34 cellular contexts compared by ENCODE assay signal in the genomic region with DNA sequence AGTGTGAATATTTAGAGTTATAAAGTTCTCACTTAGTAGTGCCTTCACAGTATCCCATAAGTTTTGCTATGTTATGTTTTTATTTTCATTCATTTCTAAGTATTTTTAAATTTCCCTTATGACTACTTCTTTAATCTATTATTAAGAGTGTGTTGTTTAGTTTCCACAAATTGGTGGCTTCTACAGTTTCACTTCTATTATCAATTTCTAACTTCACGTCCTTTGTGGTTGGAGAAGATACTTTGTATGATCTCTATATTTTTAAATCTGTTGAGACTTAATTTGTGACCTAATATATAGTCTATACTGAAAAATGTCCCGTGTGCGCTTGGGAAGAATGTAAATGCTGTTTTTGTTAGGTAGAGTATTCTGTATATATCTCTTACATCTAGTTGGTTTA. TPM values are rescaled to one million over a fixed set of nuclear protein-coding genes. Genes with fewer than 3 reads are reported as not detected.
"Had no signal": no experiment of that assay in that cellular context is flagged by ENCODE, and none has a peak within 500 bp of the region (broad histone marks: within the 10 kb centered on the region; RNA-seq: fewer than 3 reads in every experiment).

No MANE protein-coding gene starts in this region.

- ATAC-seq: heart right ventricle; left cardiac atrium; left lung; natural killer cell; psoas muscle; right cardiac atrium; stimulated activated effector memory CD8-positive, alpha-beta T cell treated with anti-CD3 and anti-CD28 coated beads, Interleukin-12 subunit alpha, Interleukin-12 subunit beta, amount 100 ng/mL, for 72 hours; stimulated activated naive CD8-positive, alpha-beta T cell treated with anti-CD3 and anti-CD28 coated beads, Interleukin-15, Interleukin-2, amounts not matched to agents 100 U/mL and 50 U/mL, for 24 hours had no signal

- H3K4me3 ChIP-seq: esophagus squamous epithelium, heart right ventricle, left lung, ovary, psoas muscle, sigmoid colon, testis, tibial artery had no signal

- H3K36me3 ChIP-seq: esophagus squamous epithelium, heart right ventricle, left lung, ovary, sigmoid colon, tibial artery had no signal

- H3K27ac Mint-ChIP-seq: natural killer cell; stimulated activated effector memory CD8-positive, alpha-beta T cell treated with anti-CD3 and anti-CD28 coated beads, Interleukin-12 subunit alpha, Interleukin-12 subunit beta, amount 100 ng/mL, for 72 hours; type B pancreatic cell had no signal

- H3K4me1 Mint-ChIP-seq: natural killer cell; stimulated activated effector memory CD8-positive, alpha-beta T cell treated with anti-CD3 and anti-CD28 coated beads, Interleukin-12 subunit alpha, Interleukin-12 subunit beta, amount 100 ng/mL, for 72 hours had no signal

- H3K9me3 ChIP-seq: left lung, ovary, sigmoid colon, testis had no signal

- DNase-seq: dermis blood vessel endothelial cell; effector memory CD4-positive, alpha-beta T cell; erythroblast; esophagus squamous epithelium; foreskin melanocyte; glutamatergic neuron; heart right ventricle; hippocampal formation; left cardiac atrium; left lung; mesendoderm; midbrain; natural killer cell; occipital lobe; ovary; posterior cingulate gyrus; psoas muscle; right cardiac atrium; sigmoid colon; stimulated activated CD4-positive, alpha-beta T cell treated with anti-CD3 and anti-CD28 coated beads, Interleukin-2, amount 100 ng/mL, for 24 hours; stimulated activated CD4-positive, alpha-beta T cell treated with anti-CD3 and anti-CD28 coated beads, Interleukin-4, amount 100 ng/mL, for 24 hours; stimulated activated naive CD8-positive, alpha-beta T cell treated with anti-CD3 and anti-CD28 coated beads, Interleukin-15, Interleukin-2, amounts not matched to agents 100 U/mL and 50 U/mL, for 24 hours; substantia nigra; testis; tibial artery had no signal

- H3K36me3 Mint-ChIP-seq: stimulated activated effector memory CD8-positive, alpha-beta T cell treated with anti-CD3 and anti-CD28 coated beads, Interleukin-12 subunit alpha, Interleukin-12 subunit beta, amount 100 ng/mL, for 72 hours; type B pancreatic cell had no signal

- H3K27ac ChIP-seq: esophagus squamous epithelium, heart right ventricle, left lung, ovary, psoas muscle, sigmoid colon, testis, tibial artery had no signal

- H3K27me3 ChIP-seq: heart right ventricle, left lung, ovary, sigmoid colon, testis, tibial artery had no signal

- H3K4me3 Mint-ChIP-seq: natural killer cell; stimulated activated effector memory CD8-positive, alpha-beta T cell treated with anti-CD3 and anti-CD28 coated beads, Interleukin-12 subunit alpha, Interleukin-12 subunit beta, amount 100 ng/mL, for 72 hours; type B pancreatic cell had no signal

- H3K27me3 Mint-ChIP-seq: type B pancreatic cell had no signal

- H3K4me1 ChIP-seq: esophagus squamous epithelium, heart right ventricle, left lung, psoas muscle, sigmoid colon, testis, tibial artery had no signal

RNA-seq across cellular contexts. Expression of a gene that starts 11.7 kb away (rescaled TPM):
- total RNA-seq: dermis blood vessel endothelial cell, esophagus squamous epithelium, heart right ventricle, kidney epithelial cell, left cardiac atrium, lower leg skin, lung microvascular endothelial cell, natural killer cell, occipital lobe, ovary, psoas muscle, renal cortical epithelial cell, right cardiac atrium, sigmoid colon, skeletal muscle tissue, urinary bladder had no signal
- polyA plus RNA-seq: neural cell, sigmoid colon, urinary bladder had no signal
